ENCODE assay signal across 9 cellular contexts in genomic region chr12:2853626-2854025, GRCh38. TPM values are rescaled to one million over a fixed set of nuclear protein-coding genes. Genes with fewer than 3 reads are reported as not detected.
DNase-seq lines count a peak whose midpoint lies in the region; ATAC-seq, FAIRE-seq and TF ChIP-seq lines count a peak whose summit lies in the region.
"Had no signal": no experiment of that assay in that cellular context is flagged by ENCODE, and none has a peak within 500 bp of the region (broad histone marks: within the 10 kb centered on the region; RNA-seq: fewer than 3 reads in every experiment).

No MANE protein-coding gene starts in this region.

- FAIRE-seq in H54 (lab: Jason Lieb, UNC) (no peak), frontal cortex (lab: Jason Lieb, UNC) (no peak)

- intact Hi-C loops in aorta (cut with DNase I): loop anchor here in 1 of 2 donors (5.0 kb wide), 2 partner anchors 89 to 184 kb away; no protein-coding TSS in a partner anchor

- H3K27ac ChIP-seq in aorta (ENCODE audit: low read depth in 1 of 2, low read length in 2 of 2): no peak overlapping the region

- H3K36me3 ChIP-seq in BE2C: peaks cover 6% of the 10 kb centered on the region
- no peaks in the 10 kb centered on the region for H3K36me3 ChIP-seq in aorta (ENCODE audit: control insufficient read depth in 1 of 2, insufficient read depth in 2 of 2, low read length in 1 of 2)

- no peaks in the 10 kb centered on the region for H3K9me3 ChIP-seq in BE2C
- no peaks in the 10 kb centered on the region for H3K9me3 ChIP-seq in aorta (ENCODE audit: control insufficient read depth, low read length)

- ATAC-seq in aorta (ENCODE audit: low FRiP score): peak; percentile 90
- no peak for ATAC-seq in GM18519 (IDR thresholded peaks at IDR 0.05; ENCODE audit: low FRiP score, unreplicated experiment)

- no peaks in the 10 kb centered on the region for H3K27me3 ChIP-seq in BE2C
- H3K27me3 ChIP-seq in aorta (ENCODE audit: control insufficient read depth in 1 of 2, insufficient read depth in 2 of 2, low read length in 1 of 2): no peaks in the 10 kb centered on the region

- WGBS in aorta, 2 donors: 13% methylated on average over 11 of the region's 11 CpGs

- no peaks in the 10 kb centered on the region for H3K4me1 ChIP-seq in BE2C
- no peaks in the 10 kb centered on the region for H3K4me1 ChIP-seq in aorta (ENCODE audit: control insufficient read depth in 1 of 2, insufficient read depth in 2 of 2, low read length in 2 of 2)

- no peak for TF ChIP-seq POLR2A in H54 (IDR thresholded peaks at IDR 0.05; ENCODE audit: low read depth, low read length)

- peak; percentile 89 for DNase-seq in BE2C
- DNase-seq in H54 (ENCODE audit: insufficient read length, low spot score): peak; percentile 86
- DNase-seq in OCI-M1 (lab: John Stamatoyannopoulos, UW): peak; percentile 64
- DNase-seq in activated T-helper 9 cell treated with anti-CD3 and anti-CD28 coated beads, Interleukin-2, amount 50 U/mL, for 16 hours (ENCODE audit: low read depth): peak; percentile 30
- peak; percentile 46 to 89 for DNase-seq in frontal cortex (ENCODE audit: low spot score in 2 of 2)
- peak in 49 of 56 donors; percentile 6 to 89 (median 56) for DNase-seq in nucleus accumbens (lab: John Stamatoyannopoulos, UW)
- DNase-seq in aorta: peak; percentile 88 to 95

- peak; percentile 93 for TF ChIP-seq CTCF in BE2C (IDR thresholded peaks at IDR 0.05; ENCODE audit: low read depth, low read length)

- no peak overlapping the region for H3K4me3 ChIP-seq in BE2C (ENCODE audit: low read depth, low read length)
- no peak overlapping the region for H3K4me3 ChIP-seq in aorta (ENCODE audit: low read length in 2 of 2)

RNA-seq across cellular contexts. Expression of gene TEX52, which starts 3.2 kb away (rescaled TPM):
- polyA plus RNA-seq in BE2C (2012; ENCODE audit: insufficient read depth, insufficient read length, low read depth): 0.63 TPM
- not detected for total RNA-seq in frontal cortex
- total RNA-seq in aorta: not detected
- polyA plus RNA-seq in aorta: not detected
- total RNA-seq: pulmonary artery endothelial cell had no signal

RNA-seq across cellular contexts. Expression of gene NRIP2, which starts 18.8 kb away (rescaled TPM):
- 5.7 TPM for polyA plus RNA-seq in BE2C (2012; ENCODE audit: insufficient read depth, insufficient read length, low read depth)
- not detected for total RNA-seq in frontal cortex
- 1 to 10 TPM; 7.8 to 8.1 TPM for total RNA-seq in aorta
- 1 to 10 TPM; 1.8 to 7.9 TPM for polyA plus RNA-seq in aorta
- total RNA-seq: pulmonary artery endothelial cell had no signal

RNA-seq across cellular contexts. Expression of gene FOXM1, which starts 23.3 kb away (rescaled TPM):
- 19.1 TPM for polyA plus RNA-seq in BE2C (2012; ENCODE audit: insufficient read depth, insufficient read length, low read depth)
- total RNA-seq in frontal cortex (0.82 TPM), aorta (1 to 10 TPM in 1 of 2 donors, under 1 TPM in 1; 0.84 to 1.6 TPM)
- polyA plus RNA-seq in aorta: 1 to 10 TPM in 1 of 2 donors, under 1 TPM in 1; 0.20 to 6.1 TPM

RNA-seq across cellular contexts. Expression of gene RHNO1, which starts 23.4 kb away (rescaled TPM):
- 15.4 TPM for polyA plus RNA-seq in BE2C (2012; ENCODE audit: insufficient read depth, insufficient read length, low read depth)
- total RNA-seq in frontal cortex (49.7 TPM), aorta (10 to 100 TPM in 1 of 2 donors, 1 to 10 TPM in 1; 7.9 to 12.5 TPM)
- 10 to 100 TPM in 1 of 2 donors, 1 to 10 TPM in 1; 5.0 to 11.4 TPM for polyA plus RNA-seq in aorta

RNA-seq across cellular contexts. Expression of gene TULP3, which starts 37.1 kb away (rescaled TPM):
- polyA plus RNA-seq in BE2C (2012; ENCODE audit: insufficient read depth, insufficient read length, low read depth): 17.4 TPM
- total RNA-seq in frontal cortex: 6.9 TPM
- total RNA-seq in aorta: 10 to 100 TPM; 22.4 to 35.0 TPM
- polyA plus RNA-seq in aorta: 10 to 100 TPM; 10.5 to 26.6 TPM

Comparison
In these comparisons a context has a peak if more than half of its experiments do, and no peak if none do; other contexts are left out.
1. DNase-seq: peak in every context shown above with its lines; median percentile 92 in aorta; 89 in BE2C; 86 in H54; 68 in frontal cortex; 64 in OCI-M1; 56 in nucleus accumbens; 30 in activated T-helper 9 cell treated with anti-CD3 and anti-CD28 coated beads, Interleukin-2, amount 50 U/mL, for 16 hours.